In genomic region chr15:78749831-78750230, GRCh38 we compare ENCODE assay signal across 15 cellular contexts.
"Had no signal": no experiment of that assay in that cellular context is flagged by ENCODE, and none has a peak within 500 bp of the region (broad histone marks: within the 10 kb centered on the region; RNA-seq: fewer than 3 reads in every experiment).

No MANE protein-coding gene starts in this region.

- H3K27ac ChIP-seq: hepatocyte, skin epidermis had no signal

- H3K36me3 ChIP-seq: gastroesophageal sphincter had no signal

- H3K9me3 ChIP-seq: gastroesophageal sphincter had no signal

- DNase-seq: activated B cell treated with CpG ODN at 0.5 μM for 24 hours; activated CD4-positive, alpha-beta T cell treated with anti-CD3 and anti-CD28 coated beads for 48 hours; activated CD8-positive, alpha-beta T cell treated with anti-CD3 and anti-CD28 coated beads for 36 hours; activated effector memory CD4-positive, alpha-beta T cell treated with anti-CD3 and anti-CD28 coated beads, Interleukin-2, amount 50 U/mL, for 16 hours; activated T-cell treated with anti-CD3 and anti-CD28 coated beads, Interleukin-2, amount 50 U/mL, for 4 hours; anterior cingulate cortex; cerebellar nuclear complex; effector memory CD8-positive, alpha-beta T cell; occipital lobe; stimulated activated CD4-positive, alpha-beta T cell treated with anti-CD3 and anti-CD28 coated beads, Interleukin-4, amount 100 ng/mL, for 24 hours; stimulated activated naive CD4-positive, alpha-beta T cell; trophoblast cell had no signal

- H3K27me3 ChIP-seq: gastroesophageal sphincter, hepatocyte had no signal

- H3K4me3 ChIP-seq: hepatocyte, skin epidermis had no signal

- ATAC-seq: activated CD8-positive, alpha-beta T cell treated with anti-CD3 and anti-CD28 coated beads for 36 hours; activated T-cell treated with anti-CD3 and anti-CD28 coated beads, Interleukin-2, amount 50 U/mL, for 4 hours; effector memory CD8-positive, alpha-beta T cell had no signal
